1 cellular context compared by ENCODE assay signal in genomic region chr1:108583757-108584156, GRCh38.
TF ChIP-seq lines count a peak whose summit lies in the region.

No MANE protein-coding gene starts in this region.

TF ChIP-seq in IMR-90, 13 proteins besides CTCF, POLR2A, EP300 and RAD21 (continued from another document):
- TF ChIP-seq ELK1 (IDR thresholded peaks at IDR 0.05; ENCODE audit: borderline replicate concordance, low read depth, low read length) (no peak), USF2 (IDR thresholded peaks at IDR 0.05; ENCODE audit: low read depth, low read length) (no peak), FOS (IDR thresholded peaks at IDR 0.05; ENCODE audit: low read depth, low read length) (no peak), NFE2L2 (IDR thresholded peaks at IDR 0.05; ENCODE audit: low read depth, low read length) (no peak), RCOR1 (IDR thresholded peaks at IDR 0.05; ENCODE audit: insufficient replicate concordance, low read length) (no peak), CEBPB (IDR thresholded peaks at IDR 0.05; ENCODE audit: low read depth, low read length) (no peak), MAZ (IDR thresholded peaks at IDR 0.05; ENCODE audit: borderline replicate concordance, low read depth, low read length) (no peak)
